Comparison of ENCODE assay signal across 10 cellular contexts in the genomic region with DNA sequence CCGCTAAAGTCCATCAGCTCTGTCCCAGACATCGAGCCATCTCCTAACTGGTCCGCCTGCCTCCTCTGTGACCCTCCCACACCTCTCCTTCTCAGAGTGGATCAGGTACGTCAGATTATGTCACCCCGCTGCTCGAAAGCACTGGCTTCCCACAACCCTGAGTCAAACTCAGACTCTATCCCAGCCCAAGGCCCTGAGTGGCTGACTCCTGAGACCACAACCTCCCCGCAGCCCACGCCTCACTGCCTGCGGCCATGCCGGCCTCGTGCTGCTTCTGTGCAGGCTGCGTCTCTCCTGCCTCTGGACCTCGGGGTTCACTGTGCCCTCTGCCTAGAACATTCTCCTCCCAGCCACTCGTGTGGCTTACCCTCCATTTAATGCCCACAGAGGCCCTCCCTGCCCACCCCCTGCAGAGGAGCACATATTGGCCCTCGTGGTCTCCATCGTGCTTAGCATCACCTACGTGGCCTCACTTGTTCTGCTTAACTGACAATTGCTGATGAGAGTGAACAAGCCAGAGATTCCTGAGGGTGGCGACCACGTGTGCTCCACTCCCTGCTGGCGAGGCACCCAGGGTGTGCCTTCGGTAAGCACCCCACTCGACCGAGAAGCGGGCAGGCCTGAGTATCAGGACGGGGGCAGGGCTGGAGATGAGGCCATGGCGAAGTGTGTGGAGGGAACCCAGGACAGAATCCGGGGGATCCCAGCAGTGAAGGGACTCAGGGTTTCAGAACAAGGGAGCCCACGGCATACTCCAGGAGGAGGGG. TPM values are rescaled to one million over a fixed set of nuclear protein-coding genes. Genes with fewer than 3 reads are reported as not detected.
DNase-seq lines count a peak whose midpoint lies in the region; FAIRE-seq and TF ChIP-seq lines count a peak whose summit lies in the region.
"Had no signal": no experiment of that assay in that cellular context is flagged by ENCODE, and none has a peak within 500 bp of the region (broad histone marks: within the 10 kb centered on the region; RNA-seq: fewer than 3 reads in every experiment).

No MANE protein-coding gene starts in this region.

- TF ChIP-seq POLR2A in GM12891 (IDR thresholded peaks at IDR 0.05; ENCODE audit: low read depth, low read length) (0 out of 2 replicates have a peak, but pooled peaks have one; percentile 11), NB4 (IDR thresholded peaks at IDR 0.05; ENCODE audit: extremely low read depth, insufficient read length) (no peak), H1 (IDR thresholded peaks at IDR 0.05; ENCODE audit: control extremely low read depth in 1 of 2, low read depth in 2 of 2, low read length in 2 of 2) (no peak)

- 90% methylated on average over 20 of the region's 28 CpGs; no CpG with 5 or more reads in 1 of the 2 experiments for WGBS in H1 (ENCODE audit: extremely low coverage in 1 of 2, insufficient coverage in 1 of 2, insufficient read length in 1 of 2, insufficient replicate concordance in 2 of 2, low coverage in 1 of 2, low lambda C conversion rate in 2 of 2, missing lambda C conversion rate in 1 of 2), 2 experiments

- no peak overlapping the region for H3K14ac ChIP-seq in H1 (ENCODE audit: insufficient read length)

- H3K79me2 ChIP-seq in H1 (ENCODE audit: control insufficient read depth in 1 of 2, insufficient read depth in 2 of 2, low read length in 2 of 2), result peaks cover 0 to 33% of the 10 kb centered on the region in 2 experiments; a peak in 2 of 4 replicates
- peaks cover 79% of the 10 kb centered on the region for H3K79me2 ChIP-seq in osteoblast (ENCODE audit: insufficient read depth, low read length)

- H3K23me2 ChIP-seq in H1 (ENCODE audit: low read depth, low read length), result no peaks in the 10 kb centered on the region

- H3K36me3 ChIP-seq in H1 (ENCODE audit: control insufficient read depth in 2 of 4, insufficient read depth in 4 of 4, low read length in 3 of 4) (peaks cover 30 to 63% (median 53%) of the 10 kb centered on the region in 4 experiments), osteoblast (ENCODE audit: insufficient read depth, low read length) (peaks cover 63% of the 10 kb centered on the region)

- H3K4me3 ChIP-seq in NB4 (ENCODE audit: low read depth, low read length), result no peak overlapping the region
- no peak overlapping the region for H3K4me3 ChIP-seq in H1 (ENCODE audit: extremely low read depth in 1 of 4, insufficient read depth in 2 of 4, low read depth in 3 of 4, low read length in 4 of 4)
- no peak overlapping the region for H3K4me3 ChIP-seq in osteoblast (ENCODE audit: insufficient read depth, low read length)
- H3K4me3 ChIP-seq: coronary artery had no signal

- no peak overlapping the region for H3K27ac ChIP-seq in H1 (ENCODE audit: low read depth, low read length)
- H3K27ac ChIP-seq in osteoblast (ENCODE audit: low read depth, low read length), result peak overlapping the region; percentile 91

- no peaks in the 10 kb centered on the region for H3K9me3 ChIP-seq in H1 (ENCODE audit: insufficient read depth in 2 of 2, low read depth in 1 of 2, low read length in 1 of 2)
- no peaks in the 10 kb centered on the region for H3K9me3 ChIP-seq in osteoblast (ENCODE audit: low read depth, low read length)

- H2BK120ac ChIP-seq in H1 (replicated peaks; ENCODE audit: low read depth, low read length), result no peak overlapping the region

- H3K4me2 ChIP-seq in H1 (ENCODE audit: insufficient read depth in 1 of 2, low read depth in 2 of 2, low read length in 2 of 2) (no peak overlapping the region), osteoblast (ENCODE audit: insufficient read depth, low read length) (no peak overlapping the region)

- H3K4me1 ChIP-seq in H1 (replicated peaks in 1 of 4; ENCODE audit: control insufficient read depth in 3 of 4, insufficient read depth in 4 of 4, low read length in 3 of 4) (no peaks in the 10 kb centered on the region; a peak in 2 of 7 replicates), osteoblast (ENCODE audit: insufficient read depth, low read length) (peaks cover 32% of the 10 kb centered on the region)

- H3K56ac ChIP-seq in H1 (replicated peaks; ENCODE audit: insufficient read length, low read depth, low read length), result no peak overlapping the region

- H3K79me1 ChIP-seq in H1 (ENCODE audit: low read depth, low read length), result peaks cover 3% of the 10 kb centered on the region

- H3K9ac ChIP-seq in H1 (replicated peaks in 1 of 4; ENCODE audit: extremely low read depth in 1 of 4, low read depth in 3 of 4, low read length in 3 of 4), result no peak overlapping the region

- H4K8ac ChIP-seq in H1 (ENCODE audit: extremely low read depth, insufficient read depth, low read length), result peak overlapping the region; percentile 71; the same call in 1 of the 2 replicates

- H4K91ac ChIP-seq in H1 (replicated peaks; ENCODE audit: insufficient read length, low read length), result no peak overlapping the region

- H2BK20ac ChIP-seq in H1 (ENCODE audit: low read length), result no peak overlapping the region

- CTCF ChIA-PET in H1 (lab: Charles Lee; ENCODE audit: partially characterized antibody), result interaction anchor here (0.6 to 15.8 kb wide), 9 partner anchors 10 to 35 kb away, joined by 3 to 188 read pairs (median 6); no protein-coding TSS in a partner anchor

- TF ChIP-seq EP300 in H1 (IDR thresholded peaks at IDR 0.05; ENCODE audit: borderline replicate concordance in 1 of 2, low read depth in 2 of 2, low read length in 2 of 2), result no peak

- no peak overlapping the region for H4K5ac ChIP-seq in H1 (ENCODE audit: insufficient read length, low read depth, low read length)

- TF ChIP-seq RAD21 in H1 (IDR thresholded peaks at IDR 0.05 in 1 of 2, conservative IDR thresholded peaks at IDR 0.05 in 1 of 2; ENCODE audit: low read depth in 2 of 2, low read length in 2 of 2), result no peak

- H4K20me1 ChIP-seq in H1 (replicated peaks in 1 of 2; ENCODE audit: control insufficient read depth in 1 of 2, insufficient read depth in 2 of 2, low read length in 2 of 2) (peaks cover 28 to 46% of the 10 kb centered on the region in 2 experiments), osteoblast (ENCODE audit: insufficient read depth, low read length) (peaks cover 67% of the 10 kb centered on the region)

- no peaks in the 10 kb centered on the region for H3K27me3 ChIP-seq in H1 (replicated peaks in 1 of 4; ENCODE audit: control insufficient read depth in 3 of 4, extremely low read depth in 1 of 4, insufficient read depth in 3 of 4, low read length in 3 of 4)
- H3K27me3 ChIP-seq in osteoblast (ENCODE audit: insufficient read depth, low read length), result no peaks in the 10 kb centered on the region

- H2BK5ac ChIP-seq in H1 (ENCODE audit: low read depth, low read length), result no peak overlapping the region; the same call in 1 of the 2 replicates

- TF ChIP-seq CTCF in NB4 (IDR thresholded peaks at IDR 0.05; ENCODE audit: low read depth, low read length), result no peak
- no peak for TF ChIP-seq CTCF in H1 (IDR thresholded peaks at IDR 0.05; ENCODE audit: control extremely low read depth in 1 of 3, insufficient read depth in 1 of 3, low read depth in 1 of 3, low read length in 3 of 3)
- no peak for TF ChIP-seq CTCF in osteoblast (IDR thresholded peaks at IDR 0.05; ENCODE audit: extremely low read depth, low read depth, low read length)

- H3K4ac ChIP-seq in H1 (replicated peaks; ENCODE audit: insufficient read length, low read depth, low read length), result no peak overlapping the region

- H2AFZ ChIP-seq in H1 (ENCODE audit: low read length) (no peak overlapping the region), osteoblast (ENCODE audit: low read length) (no peak overlapping the region)

- H2BK12ac ChIP-seq in H1 (ENCODE audit: low read depth, low read length), result no peak overlapping the region

- no peak overlapping the region for H3K23ac ChIP-seq in H1 (ENCODE audit: insufficient read length)

- H2BK15ac ChIP-seq in H1 (ENCODE audit: low read length), result no peak overlapping the region

- no peak overlapping the region for H2AK5ac ChIP-seq in H1 (ENCODE audit: low read depth, low read length)

- FAIRE-seq in GM12891 (lab: Jason Lieb, UNC) (no peak), H1 (lab: Jason Lieb, UNC) (no peak)

- DNase-seq in GM12891 (ENCODE audit: insufficient read length, low spot score) (no peak), NB4 (ENCODE audit: low read depth) (peak; percentile 65), H1 (ENCODE audit: low read depth in 1 of 2, low spot score in 2 of 2) (no peak), osteoblast (ENCODE audit: insufficient read length, low spot score, missing footprints) (no peak), T-helper 9 cell (no peak), NCI-H510A treated with DMSO at 0.1 percent for 48 hours (lab: John Stamatoyannopoulos, UW) (no peak)
- DNase-seq in stimulated activated CD4-positive, alpha-beta T cell treated with anti-CD3 and anti-CD28 coated beads, Interleukin-15, amount 100 ng/mL, for 24 hours, result no peak
- DNase-seq: retina, SW 1271 had no signal

- H3K18ac ChIP-seq in H1 (ENCODE audit: extremely low read depth, low read length), result no peak overlapping the region

- POLR2A ChIA-PET in H1 (lab: Charles Lee; ENCODE audit: partially characterized antibody), result interaction anchor here (1.0 to 4.2 kb wide), 3 partner anchors 8 to 22 kb away, joined by 3 to 26 read pairs (median 3); a partner anchor contains a TSS

RNA-seq across cellular contexts. Expression of a gene that starts 13.5 kb away (rescaled TPM):
- 7.9 TPM for polyA plus RNA-seq in GM12891 (2012; ENCODE audit: low read depth, missing spikeins)
- 24.4 and 24.8 TPM in 2 replicates for total RNA-seq in H1 (2021; fragmentation: NEBNext Ultra II Directional; extraction: Animal tissue kit (Norgen Biotek cat#: 25700))
- polyA plus RNA-seq in H1 (2011; rRNA removed), result 17.1 and 29.1 TPM in 2 replicates
- 16.6 TPM for polyA plus RNA-seq in H1 (2011; cell fraction: cytosol; rRNA removed)
- 36.2 TPM for polyA plus RNA-seq in H1 (2011; cell fraction: nucleus; rRNA removed)
- 22.3 to 27.7 TPM (median 25.3 TPM) in 4 replicates for polyA plus RNA-seq in H1 (2012, experiment 1 of 2)
- 18.2 TPM for polyA plus RNA-seq in H1 (2012, experiment 2 of 2)
- polyA plus RNA-seq in H1 (2013, experiment 1 of 2), result 31.2 TPM
- polyA plus RNA-seq in H1 (2013, experiment 2 of 2), result 30.1 TPM
- polyA minus RNA-seq in H1 (2011; rRNA and poly(A)+ RNA removed), result 9.1 and 10.6 TPM in 2 replicates
- 10.7 TPM for polyA minus RNA-seq in H1 (2011; cell fraction: cytosol; rRNA and poly(A)+ RNA removed)
- 13.1 TPM for polyA minus RNA-seq in H1 (2011; cell fraction: nucleus; rRNA and poly(A)+ RNA removed)
- total RNA-seq in osteoblast, result 18.0 and 18.5 TPM in 2 replicates

RNA-seq across cellular contexts. Expression of a gene that starts 13.9 kb away (rescaled TPM):
- polyA plus RNA-seq in GM12891 (2012; ENCODE audit: low read depth, missing spikeins), result 27.3 TPM
- total RNA-seq in H1 (2021; fragmentation: NEBNext Ultra II Directional; extraction: Animal tissue kit (Norgen Biotek cat#: 25700)), result 120 and 124 TPM in 2 replicates
- polyA plus RNA-seq in H1 (2011; rRNA removed), result 187 and 298 TPM in 2 replicates
- polyA plus RNA-seq in H1 (2011; cell fraction: cytosol; rRNA removed), result 187 TPM
- polyA plus RNA-seq in H1 (2011; cell fraction: nucleus; rRNA removed), result 357 TPM
- polyA plus RNA-seq in H1 (2012, experiment 1 of 2), result 79.5 to 127 TPM (median 116 TPM) in 4 replicates
- polyA plus RNA-seq in H1 (2012, experiment 2 of 2), result 86.4 TPM
- 74.9 TPM for polyA plus RNA-seq in H1 (2013, experiment 1 of 2)
- 72.9 TPM for polyA plus RNA-seq in H1 (2013, experiment 2 of 2)
- polyA minus RNA-seq in H1 (2011; rRNA and poly(A)+ RNA removed), result 98.5 and 101 TPM in 2 replicates
- polyA minus RNA-seq in H1 (2011; cell fraction: cytosol; rRNA and poly(A)+ RNA removed), result 89.5 TPM
- 111 TPM for polyA minus RNA-seq in H1 (2011; cell fraction: nucleus; rRNA and poly(A)+ RNA removed)
- total RNA-seq in osteoblast, result 56.3 and 56.5 TPM in 2 replicates

RNA-seq across cellular contexts. Expression of a gene that starts 15.4 kb away (rescaled TPM):
- polyA plus RNA-seq in GM12891 (2012; ENCODE audit: low read depth, missing spikeins), result 48.0 TPM
- 63.8 and 73.1 TPM in 2 replicates for total RNA-seq in H1 (2021; fragmentation: NEBNext Ultra II Directional; extraction: Animal tissue kit (Norgen Biotek cat#: 25700))
- polyA plus RNA-seq in H1 (2011; rRNA removed), result 24.4 and 34.9 TPM in 2 replicates
- polyA plus RNA-seq in H1 (2011; cell fraction: cytosol; rRNA removed), result 21.8 TPM
- polyA plus RNA-seq in H1 (2011; cell fraction: nucleus; rRNA removed), result 52.7 TPM
- polyA plus RNA-seq in H1 (2012, experiment 1 of 2), result 40.6 to 71.6 TPM (median 66.7 TPM) in 4 replicates
- polyA plus RNA-seq in H1 (2012, experiment 2 of 2), result 66.5 TPM
- polyA plus RNA-seq in H1 (2013, experiment 1 of 2), result 39.4 TPM
- 39.7 TPM for polyA plus RNA-seq in H1 (2013, experiment 2 of 2)
- 19.5 and 29.8 TPM in 2 replicates for polyA minus RNA-seq in H1 (2011; rRNA and poly(A)+ RNA removed)
- polyA minus RNA-seq in H1 (2011; cell fraction: cytosol; rRNA and poly(A)+ RNA removed), result 43.1 TPM
- 20.4 TPM for polyA minus RNA-seq in H1 (2011; cell fraction: nucleus; rRNA and poly(A)+ RNA removed)
- 9.0 and 9.4 TPM in 2 replicates for total RNA-seq in osteoblast

RNA-seq across cellular contexts. Expression of a gene that starts 56.0 kb away (rescaled TPM):
- polyA plus RNA-seq in GM12891 (2012; ENCODE audit: low read depth, missing spikeins), result 46.9 TPM
- 290 and 291 TPM in 2 replicates for total RNA-seq in H1 (2021; fragmentation: NEBNext Ultra II Directional; extraction: Animal tissue kit (Norgen Biotek cat#: 25700))
- polyA plus RNA-seq in H1 (2011; rRNA removed), result 351 and 475 TPM in 2 replicates
- 305 TPM for polyA plus RNA-seq in H1 (2011; cell fraction: cytosol; rRNA removed)
- 293 TPM for polyA plus RNA-seq in H1 (2011; cell fraction: nucleus; rRNA removed)
- polyA plus RNA-seq in H1 (2012, experiment 1 of 2), result 192 to 294 TPM (median 290 TPM) in 4 replicates
- 364 TPM for polyA plus RNA-seq in H1 (2012, experiment 2 of 2)
- polyA plus RNA-seq in H1 (2013, experiment 1 of 2), result 328 TPM
- polyA plus RNA-seq in H1 (2013, experiment 2 of 2), result 322 TPM
- 271 and 323 TPM in 2 replicates for polyA minus RNA-seq in H1 (2011; rRNA and poly(A)+ RNA removed)
- polyA minus RNA-seq in H1 (2011; cell fraction: cytosol; rRNA and poly(A)+ RNA removed), result 153 TPM
- 89.0 TPM for polyA minus RNA-seq in H1 (2011; cell fraction: nucleus; rRNA and poly(A)+ RNA removed)
- 274 and 354 TPM in 2 replicates for total RNA-seq in osteoblast
